ENCODE assay signal across 1 cellular context in the genomic region with DNA sequence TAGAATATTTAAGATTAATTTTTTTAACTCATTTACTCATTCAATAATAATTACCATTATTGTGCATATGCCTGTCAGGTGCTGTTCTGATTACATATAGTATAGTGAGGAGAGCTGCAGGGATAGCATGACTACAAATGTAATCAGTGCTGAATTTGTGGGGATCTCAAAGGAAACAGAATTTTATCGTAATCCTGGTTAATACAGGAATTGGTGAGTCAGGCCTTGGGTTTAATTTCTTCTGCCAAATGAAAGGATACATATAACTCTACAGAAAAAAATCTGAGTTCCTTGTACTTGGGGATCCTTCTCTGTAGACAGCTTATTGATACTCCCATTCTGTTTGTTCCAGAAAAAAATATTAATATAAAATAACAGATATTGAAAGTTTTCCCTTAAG.
A peak's percentile ranks its signal among the peaks of the same experiment; 100 is the strongest.
TF ChIP-seq lines count a peak whose summit lies in the region.

No MANE protein-coding gene starts in this region.

TF ChIP-seq in endothelial cell of umbilical vein, 7 proteins besides CTCF, POLR2A, EP300 and RAD21:
- TF ChIP-seq POLR2AphosphoS5 (IDR thresholded peaks at IDR 0.05; ENCODE audit: insufficient read depth, low read depth, low read length): no peak
- TF ChIP-seq FOS (IDR thresholded peaks at IDR 0.05; ENCODE audit: borderline replicate concordance, insufficient read depth, low read length): peak; percentile 37
TF ChIP-seq in endothelial cell of umbilical vein: peak in this region for 1.
